Comparison of ENCODE assay signal across 8 cellular contexts in genomic region chr1:28233264-28233606, GRCh38. TPM values are rescaled to one million over a fixed set of nuclear protein-coding genes. Genes with fewer than 3 reads are reported as not detected.
DNase-seq lines count a peak whose midpoint lies in the region; ATAC-seq, FAIRE-seq and TF ChIP-seq lines count a peak whose summit lies in the region.

No MANE protein-coding gene starts in this region.

- H3F3A ChIP-seq in PC-3 (ENCODE audit: low read length, unreplicated experiment) = no peaks in the 10 kb centered on the region

- intact Hi-C loops in CD4-positive, alpha-beta memory T cell (cut with micrococcal nuclease) = loop anchor here (1.0 kb wide), 1 partner anchor 26 kb away; the partner anchor contains the start of gene SESN2
- intact Hi-C loops in PC-3 (cut with micrococcal nuclease) (no loop called here), ovary (cut with DNase I) (no loop called here)

- peak overlapping the region in 7 of 8 donors; percentile 40 to 100 (median 53) for H3K4me3 Mint-ChIP-seq in CD4-positive, alpha-beta memory T cell
- peak overlapping the region; percentile 56 for H3K4me3 Mint-ChIP-seq in endothelial cell (ENCODE audit: unreplicated experiment)

- H2AFZ ChIP-seq in PC-3 (ENCODE audit: low read length) = peak overlapping the region; percentile 84

- peaks cover 70% of the 10 kb centered on the region for H3K79me2 ChIP-seq in PC-3 (ENCODE audit: low read length)

- no peak for TF ChIP-seq POLR2A in ovary (IDR thresholded peaks at IDR 0.05)
- TF ChIP-seq POLR2A in H54 (IDR thresholded peaks at IDR 0.05; ENCODE audit: low read depth, low read length) = no peak

- H3K4me3 ChIP-seq in CD4-positive, alpha-beta memory T cell (ENCODE audit: low read length in 2 of 2) = no peak overlapping the region
- peak overlapping the region; percentile 92; the same call in 1 of the 2 replicates for H3K4me3 ChIP-seq in PC-3 (ENCODE audit: low read length)
- H3K4me3 ChIP-seq in ovary = peak overlapping the region; percentile 87

- H3K9me2 ChIP-seq in PC-3 (replicated peaks; ENCODE audit: low read length) = no peaks in the 10 kb centered on the region

- H3K27ac ChIP-seq in CD4-positive, alpha-beta memory T cell (ENCODE audit: low read depth, low read length) = no peak overlapping the region
- H3K27ac ChIP-seq in PC-3 (ENCODE audit: low read length) = no peak overlapping the region
- H3K27ac ChIP-seq in ovary = peak overlapping the region in 1 of 2 donors; percentile 70

- TF ChIP-seq EP300 in ovary (IDR thresholded peaks at IDR 0.05) = no peak

- FAIRE-seq in H54 (lab: Jason Lieb, UNC) (no peak), D721Med (lab: Jason Lieb, UNC) (no peak)

- no peaks in the 10 kb centered on the region for H3K9me3 Mint-ChIP-seq in CD4-positive, alpha-beta memory T cell
- no peaks in the 10 kb centered on the region for H3K9me3 Mint-ChIP-seq in endothelial cell (ENCODE audit: unreplicated experiment)

- no peak for DNase-seq in CD4-positive, alpha-beta memory T cell
- DNase-seq in PC-3 = no peak
- DNase-seq in endothelial cell (ENCODE audit: low spot score) = no peak
- DNase-seq in ovary = no peak
- no peak for DNase-seq in NCI-H1417 treated with DMSO at 0.1 percent for 48 hours (lab: John Stamatoyannopoulos, UW)
- no peak for DNase-seq in H54 (ENCODE audit: insufficient read length, low spot score)
- no peak for DNase-seq in D721Med (ENCODE audit: insufficient read length, low spot score)

- H3K4me1 ChIP-seq in CD4-positive, alpha-beta memory T cell (ENCODE audit: insufficient read depth, low read length) = peaks cover 54% of the 10 kb centered on the region
- H3K4me1 ChIP-seq in PC-3 (ENCODE audit: insufficient read depth, low read length) (peaks cover 8% of the 10 kb centered on the region; the same call in 1 of the 2 replicates), ovary (ENCODE audit: insufficient read depth) (peaks cover 7% of the 10 kb centered on the region)

- H3K27ac Mint-ChIP-seq in CD4-positive, alpha-beta memory T cell = peak overlapping the region in 4 of 7 donors; percentile 17 to 100 (median 84)
- H3K27ac Mint-ChIP-seq in endothelial cell (ENCODE audit: unreplicated experiment) = no peak overlapping the region

- H3K4me2 ChIP-seq in PC-3 (ENCODE audit: low read length) = peak overlapping the region; percentile 79

- POLR2A ChIA-PET in CD4-positive, alpha-beta memory T cell (lab: Charles Lee; ENCODE audit: partially characterized antibody) = interaction anchor here (1.1 to 8.5 kb wide), 5 partner anchors 13 to 348 kb away, joined by 3 to 197 read pairs (median 28); partner anchors contain the start of genes MED18 and SESN2
- POLR2A ChIA-PET in PC-3 (lab: Charles Lee; ENCODE audit: unreplicated experiment) = no interaction called here

- no peaks in the 10 kb centered on the region for H4K20me1 ChIP-seq in PC-3 (ENCODE audit: low read length)

- no TSS peak for BruUV-seq in PC-3 (replicated peaks; lab: Mats Ljungman, UMichigan)

- peaks cover 12 to 38% (median 20%) of the 10 kb centered on the region in 4 donors for H3K4me1 Mint-ChIP-seq in CD4-positive, alpha-beta memory T cell
- peaks cover 10% of the 10 kb centered on the region for H3K4me1 Mint-ChIP-seq in endothelial cell (ENCODE audit: unreplicated experiment)

- TF ChIP-seq CTCF in PC-3 (conservative IDR thresholded peaks at IDR 0.05; ENCODE audit: low read depth, low read length) = no peak
- TF ChIP-seq CTCF in endothelial cell (IDR thresholded peaks at IDR 0.05; ENCODE audit: unreplicated experiment) = no peak
- TF ChIP-seq CTCF in ovary (IDR thresholded peaks at IDR 0.05) = no peak
- no peak for TF ChIP-seq CTCF in D721Med (IDR thresholded peaks at IDR 0.05; ENCODE audit: insufficient read depth, missing control alignments)

- no peaks in the 10 kb centered on the region for H3K27me3 ChIP-seq in CD4-positive, alpha-beta memory T cell (ENCODE audit: insufficient read depth, low read length)
- H3K27me3 ChIP-seq in PC-3 (ENCODE audit: low read length) (no peaks in the 10 kb centered on the region), ovary (no peaks in the 10 kb centered on the region)

- 57 to 61% (median 59%) methylated on average over 14 of the region's 14 CpGs for WGBS in ovary, 3 donors

- H3K27me3 Mint-ChIP-seq in CD4-positive, alpha-beta memory T cell = no peaks in the 10 kb centered on the region
- no peaks in the 10 kb centered on the region for H3K27me3 Mint-ChIP-seq in endothelial cell (ENCODE audit: unreplicated experiment)

- H3K36me3 ChIP-seq in CD4-positive, alpha-beta memory T cell (ENCODE audit: insufficient read depth, low read length) = peaks cover 11% of the 10 kb centered on the region
- H3K36me3 ChIP-seq in PC-3 (ENCODE audit: low read depth, low read length) (peaks cover 14% of the 10 kb centered on the region; the same call in 1 of the 2 replicates), ovary (no peaks in the 10 kb centered on the region)

- H3K36me3 Mint-ChIP-seq in CD4-positive, alpha-beta memory T cell = peaks cover 10 to 22% of the 10 kb centered on the region in 2 donors
- peaks cover 6% of the 10 kb centered on the region for H3K36me3 Mint-ChIP-seq in endothelial cell (ENCODE audit: low read depth, unreplicated experiment)

- H3K9me3 ChIP-seq in CD4-positive, alpha-beta memory T cell (ENCODE audit: control insufficient read depth in 1 of 2, low read length in 2 of 2) = no peaks in the 10 kb centered on the region
- H3K9me3 ChIP-seq in PC-3 (ENCODE audit: low read length) (no peaks in the 10 kb centered on the region), ovary (no peaks in the 10 kb centered on the region)

- CTCF ChIA-PET in CD4-positive, alpha-beta memory T cell (lab: Charles Lee; ENCODE audit: partially characterized antibody) = interaction anchor here (6.6 kb wide), 1 partner anchor 14 kb away, joined by 67 read pairs; no protein-coding TSS in a partner anchor
- CTCF ChIA-PET in PC-3 (lab: Charles Lee) = no interaction called here

- peak overlapping the region; percentile 95; the same call in 1 of the 2 replicates for H3K9ac ChIP-seq in PC-3 (ENCODE audit: low read length)

- ATAC-seq in PC-3 = no peak
- ATAC-seq in GM19023 (IDR thresholded peaks at IDR 0.05; ENCODE audit: unreplicated experiment) = no peak

RNA-seq across cellular contexts. Expression of gene DNAJC8, which starts 0.4 kb away (rescaled TPM):
- 10 to 100 TPM; 71.5 to 78.1 TPM for total RNA-seq in CD4-positive, alpha-beta memory T cell
- polyA plus RNA-seq in CD4-positive, alpha-beta memory T cell = 100 to 1,000 TPM; 148 to 199 TPM
- 63.6 and 66.0 TPM in 2 replicates for total RNA-seq in PC-3 (2014; rRNA removed)
- 99.0 TPM for total RNA-seq in endothelial cell (ENCODE audit: unreplicated experiment)
- total RNA-seq in ovary = 10 to 100 TPM; 61.2 to 85.6 (median 77.7) TPM
- polyA plus RNA-seq in ovary = 100 to 1,000 TPM in 1 of 2 donors, 10 to 100 TPM in 1; 87.3 to 181 TPM

RNA-seq across cellular contexts. Expression of gene ATP5IF1, which starts 2.7 kb away (rescaled TPM):
- total RNA-seq in CD4-positive, alpha-beta memory T cell = 100 to 1,000 TPM; 111 TPM
- polyA plus RNA-seq in CD4-positive, alpha-beta memory T cell = 100 to 1,000 TPM; 383 to 743 TPM
- total RNA-seq in PC-3 (2014; rRNA removed) = 364 and 465 TPM in 2 replicates
- total RNA-seq in endothelial cell (ENCODE audit: unreplicated experiment) = 120 TPM
- total RNA-seq in ovary = 100 to 1,000 TPM in 3 of 7 donors, 10 to 100 TPM in 4; 87.2 to 221 (median 94.4) TPM
- polyA plus RNA-seq in ovary = 100 to 1,000 TPM; 103 to 226 TPM

RNA-seq across cellular contexts. Expression of gene SESN2, which starts 26.1 kb away (rescaled TPM):
- total RNA-seq in CD4-positive, alpha-beta memory T cell = 1 to 10 TPM; 5.7 to 6.4 TPM
- 1 to 10 TPM; 3.5 to 7.6 TPM for polyA plus RNA-seq in CD4-positive, alpha-beta memory T cell
- total RNA-seq in PC-3 (2014; rRNA removed) (6.9 and 10.7 TPM in 2 replicates), endothelial cell (ENCODE audit: unreplicated experiment) (31.0 TPM), ovary (10 to 100 TPM; 17.8 to 79.9 (median 29.1) TPM)
- 10 to 100 TPM in 1 of 2 donors, 1 to 10 TPM in 1; 7.4 to 15.2 TPM for polyA plus RNA-seq in ovary

RNA-seq across cellular contexts. Expression of gene PTAFR, which starts 56.7 kb away (rescaled TPM):
- total RNA-seq in CD4-positive, alpha-beta memory T cell = 1 to 10 TPM; 1.2 to 1.7 TPM
- polyA plus RNA-seq in CD4-positive, alpha-beta memory T cell = under 1 TPM; 0.25 to 0.57 TPM
- 3.9 and 4.5 TPM in 2 replicates for total RNA-seq in PC-3 (2014; rRNA removed)
- total RNA-seq in endothelial cell (ENCODE audit: unreplicated experiment) = 0.72 TPM
- total RNA-seq in ovary = 1 to 10 TPM in 5 of 7 donors, under 1 TPM in 2; 0.72 to 4.4 (median 1.5) TPM
- 1 to 10 TPM in 1 of 2 donors, under 1 TPM in 1; 0.84 to 7.2 TPM for polyA plus RNA-seq in ovary

Comparison
In these comparisons a context has a peak if more than half of its experiments do, and no peak if none do; other contexts are left out.
1. H3K4me3 ChIP-seq: peak in PC-3 (single experiment) and ovary (single experiment); none in CD4-positive, alpha-beta memory T cell (0 of 2).